8 cellular contexts compared by ENCODE assay signal in genomic region chr5:61331407-61332368, GRCh38. TPM values are rescaled to one million over a fixed set of nuclear protein-coding genes. Genes with fewer than 3 reads are reported as not detected.
A peak's percentile ranks its signal among the peaks of the same experiment; 100 is the strongest.
DNase-seq lines count a peak whose midpoint lies in the region; ATAC-seq, FAIRE-seq and TF ChIP-seq lines count a peak whose summit lies in the region.

Gene ZSWIM6, plus strand, starts transcription at chr5:61332258. Its CDS starts 15 bp downstream, at chr5:61332273.

- peaks cover 0 to 7% (median 3%) of the 10 kb centered on the region in 3 donors for H3K27me3 Mint-ChIP-seq in naive B cell

- FAIRE-seq in RCC 7860 (lab: Jason Lieb, UNC): peak; percentile 25

- TF ChIP-seq CTCF in KMS-11 (conservative IDR thresholded peaks at IDR 0.05; ENCODE audit: low read depth, low read length): no peak

- no peak within 1 kb of the TSS for H3K4me3 ChIP-seq in KMS-11 (IDR thresholded peaks at IDR 0.05; ENCODE audit: insufficient read depth, low read depth, low read length)

- H3K36me3 Mint-ChIP-seq in naive B cell: peaks cover 0 to 4% of the 10 kb centered on the region in 2 donors
- peaks cover 60% of the 10 kb centered on the region for H3K36me3 Mint-ChIP-seq in stimulated activated effector memory CD8-positive, alpha-beta T cell treated with anti-CD3 and anti-CD28 coated beads, Interleukin-12 subunit alpha, Interleukin-12 subunit beta, amount 100 ng/mL, for 72 hours

- peak within 1 kb of the TSS; percentile 71; the same call in 1 of the 2 replicates for H3K9ac ChIP-seq in KMS-11

- H3K36me3 ChIP-seq in KMS-11 (ENCODE audit: insufficient read depth): no peaks in the 10 kb centered on the region

- peaks cover 39 to 59% (median 52%) of the 10 kb centered on the region in 3 donors for H3K4me1 Mint-ChIP-seq in naive B cell
- peaks cover 64% of the 10 kb centered on the region for H3K4me1 Mint-ChIP-seq in stimulated activated effector memory CD8-positive, alpha-beta T cell treated with anti-CD3 and anti-CD28 coated beads, Interleukin-12 subunit alpha, Interleukin-12 subunit beta, amount 100 ng/mL, for 72 hours

- H4K20me1 ChIP-seq in KMS-11 (ENCODE audit: insufficient read depth): peaks cover 17% of the 10 kb centered on the region

- peaks cover 7% of the 10 kb centered on the region; the same call in 1 of the 2 replicates for H3K27me3 ChIP-seq in KMS-11 (ENCODE audit: insufficient read depth, low read depth)

- peak within 1 kb of the TSS; percentile 57 for H3K27ac ChIP-seq in KMS-11

- peak within 1 kb of the TSS; percentile 92 to 98 (median 94) for H3K4me3 Mint-ChIP-seq in naive B cell
- H3K4me3 Mint-ChIP-seq in stimulated activated effector memory CD8-positive, alpha-beta T cell treated with anti-CD3 and anti-CD28 coated beads, Interleukin-12 subunit alpha, Interleukin-12 subunit beta, amount 100 ng/mL, for 72 hours: peak within 1 kb of the TSS; percentile 88

- H3K9me3 Mint-ChIP-seq in naive B cell: no peaks in the 10 kb centered on the region
- H3K9me3 Mint-ChIP-seq in stimulated activated effector memory CD8-positive, alpha-beta T cell treated with anti-CD3 and anti-CD28 coated beads, Interleukin-12 subunit alpha, Interleukin-12 subunit beta, amount 100 ng/mL, for 72 hours: peaks cover 4% of the 10 kb centered on the region

- peak; percentile 93 for DNase-seq in DMS53 treated with DMSO at 0.1 percent for 48 hours (lab: John Stamatoyannopoulos, UW; ENCODE audit: unreplicated experiment)
- DNase-seq in RCC 7860 (ENCODE audit: low spot score): peak; percentile 90
- DNase-seq in activated T-helper 1 cell treated with anti-CD3 and anti-CD28 coated beads, Interleukin-2, amount 50 U/mL, for 16 hours (ENCODE audit: low read depth in 1 of 2, low spot score in 1 of 2): peak; percentile 97
- DNase-seq in fibroblast of gingiva (ENCODE audit: low read depth): peak; percentile 100
- DNase-seq in naive B cell: peak; percentile 97
- peak; percentile 91 to 98 for DNase-seq in stimulated activated effector memory CD8-positive, alpha-beta T cell treated with anti-CD3 and anti-CD28 coated beads, Interleukin-12 subunit alpha, Interleukin-12 subunit beta, amount 100 ng/mL, for 72 hours (ENCODE audit: low spot score in 2 of 2)

- peaks cover 34% of the 10 kb centered on the region for H3K79me2 ChIP-seq in KMS-11 (ENCODE audit: insufficient read depth, low read depth)

- H3K4me1 ChIP-seq in KMS-11 (ENCODE audit: low read depth, poor library complexity, severe bottlenecking): peaks cover 42% of the 10 kb centered on the region

- H2AFZ ChIP-seq in KMS-11 (ENCODE audit: low read depth): peak within 1 kb of the TSS; percentile 85

- H3K4me2 ChIP-seq in KMS-11: peak within 1 kb of the TSS; percentile 97

- peak within 1 kb of the TSS; percentile 92 to 99 (median 98) for H3K27ac Mint-ChIP-seq in naive B cell
- peak within 1 kb of the TSS; percentile 98 for H3K27ac Mint-ChIP-seq in stimulated activated effector memory CD8-positive, alpha-beta T cell treated with anti-CD3 and anti-CD28 coated beads, Interleukin-12 subunit alpha, Interleukin-12 subunit beta, amount 100 ng/mL, for 72 hours

- ATAC-seq in GM21737 (IDR thresholded peaks at IDR 0.05; ENCODE audit: unreplicated experiment) (peak; percentile 77), naive B cell (ENCODE audit: low read depth in 2 of 2) (peak; percentile 65 to 69)
- ATAC-seq in stimulated activated effector memory CD8-positive, alpha-beta T cell treated with anti-CD3 and anti-CD28 coated beads, Interleukin-12 subunit alpha, Interleukin-12 subunit beta, amount 100 ng/mL, for 72 hours: peak; percentile 85

RNA-seq across cellular contexts. Expression of gene ZSWIM6, which starts in this region (rescaled TPM):
- 1 to 10 TPM in 5 of 6 donors, under 1 TPM in 1; 0.65 to 1.5 (median 1.4) TPM for polyA plus RNA-seq in naive B cell (ENCODE audit: low read depth in 6 of 6)
